ENCODE assay signal across 31 cellular contexts in genomic region chr3:98005438-98005837, GRCh38.
"Had no signal": no experiment of that assay in that cellular context is flagged by ENCODE, and none has a peak within 500 bp of the region (broad histone marks: within the 10 kb centered on the region; RNA-seq: fewer than 3 reads in every experiment).

No MANE protein-coding gene starts in this region.

- DNase-seq: Karpas-422, Kasumi-1, MG63, MM.1S, MV-4-11, NCI-H1048, NCI-H1092, NCI-H1092 treated with DMSO at 0.1 percent for 48 hours, NCI-H1105, NCI-H1105 treated with DMSO at 0.1 percent for 48 hours, NCI-H1417, NCI-H1417 treated with DMSO at 0.1 percent for 48 hours, NCI-H1436, NCI-H1436 treated with DMSO at 0.1 percent for 48 hours, NCI-H146, NCI-H1694, NCI-H1694 treated with DMSO at 0.1 percent for 48 hours, NCI-H187, NCI-H187 treated with DMSO at 0.1 percent for 48 hours, NCI-H1930, NCI-H2029, NCI-H2029 treated with DMSO at 0.1 percent for 48 hours, NCI-H2081, NCI-H2081 treated with DMSO at 0.1 percent for 48 hours, NCI-H2107, NCI-H2171, NCI-H2227 treated with DMSO at 0.1 percent for 48 hours, NCI-H226, NCI-H345, NCI-H510A, NCI-H510A treated with DMSO at 0.1 percent for 48 hours had no signal
